Comparison of ENCODE assay signal across 25 cellular contexts in the genomic region with DNA sequence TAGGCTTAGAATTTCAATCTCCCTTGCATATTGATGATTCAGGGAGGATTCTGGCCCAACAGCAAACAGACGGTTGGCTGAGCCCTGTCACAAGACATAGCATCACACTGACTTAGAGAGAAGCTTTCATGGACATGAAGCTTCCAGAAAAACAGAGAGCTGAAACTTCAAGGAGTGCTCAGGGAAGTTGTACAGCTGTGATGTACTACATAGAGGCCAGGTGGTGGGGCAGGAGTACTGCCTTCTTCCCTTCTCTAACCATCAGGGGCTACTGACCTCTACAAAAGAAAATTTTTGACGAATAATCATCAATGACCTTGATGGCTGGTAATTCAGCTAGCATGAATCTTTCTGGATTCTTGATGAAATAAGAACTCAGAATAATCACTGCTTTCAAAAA.
"Had no signal": no experiment of that assay in that cellular context is flagged by ENCODE, and none has a peak within 500 bp of the region (broad histone marks: within the 10 kb centered on the region; RNA-seq: fewer than 3 reads in every experiment).

No MANE protein-coding gene starts in this region.

- H3K27ac ChIP-seq: coronary artery, heart right ventricle, neutrophil, pancreas, right lobe of liver, thoracic aorta, tibial nerve, upper lobe of left lung had no signal

- H3K4me1 Mint-ChIP-seq: memory B cell; mesothelial cell of epicardium; naive B cell; neural crest cell; stimulated activated naive B cell treated with anti-CD40 and anti-IgM and Interleukin-4, amounts not matched to agents 10 μg/mL and 1 μg/mL and 100 μg/mL, for 72 hours had no signal

- ATAC-seq: heart right ventricle; mucosa of descending colon; natural killer cell treated with Interleukin-12 subunit alpha and Interleukin-12 subunit beta and Interleukin-15 and Interleukin-18, amount 100 ng/mL, for 72 hours; pancreas; right lobe of liver; stimulated activated naive B cell treated with anti-CD40 and anti-IgM and Interleukin-4, amounts not matched to agents 10 μg/mL and 1 μg/mL and 100 μg/mL, for 72 hours had no signal

- H3K36me3 ChIP-seq: heart right ventricle, neutrophil, pancreas, right lobe of liver, thoracic aorta, tibial nerve, upper lobe of left lung had no signal

- H3K36me3 Mint-ChIP-seq: memory B cell; mesothelial cell of epicardium; naive B cell; natural killer cell treated with Interleukin-12 subunit alpha and Interleukin-12 subunit beta and Interleukin-15 and Interleukin-18, amount 100 ng/mL, for 72 hours; stimulated activated naive B cell treated with anti-CD40 and anti-IgM and Interleukin-4, amounts not matched to agents 10 μg/mL and 1 μg/mL and 100 μg/mL, for 72 hours had no signal

- H3K9me3 ChIP-seq: heart right ventricle, mucosa of descending colon, neutrophil, pancreas, right lobe of liver, thoracic aorta, tibial nerve, upper lobe of left lung had no signal

- H3K4me3 ChIP-seq: coronary artery, heart right ventricle, lung, mucosa of descending colon, pancreas, right lobe of liver, thoracic aorta, tibial nerve, upper lobe of left lung had no signal

- DNase-seq: dermis blood vessel endothelial cell; effector memory CD4-positive, alpha-beta T cell; foreskin melanocyte; glutamatergic neuron; heart right ventricle; hippocampal formation; mucosa of descending colon; naive B cell; pancreas; right lobe of liver; small intestine; stimulated activated CD4-positive, alpha-beta T cell treated with anti-CD3 and anti-CD28 coated beads, Interleukin-15, amount 100 ng/mL, for 24 hours; stimulated activated CD4-positive, alpha-beta T cell treated with anti-CD3 and anti-CD28 coated beads, Interleukin-2, amount 100 ng/mL, for 48 hours; stimulated activated naive B cell treated with anti-CD40 and anti-IgM and Interleukin-4, amounts not matched to agents 10 μg/mL and 1 μg/mL and 100 μg/mL, for 72 hours; upper lobe of left lung had no signal

- H3K4me3 Mint-ChIP-seq: memory B cell; mesothelial cell of epicardium; naive B cell; natural killer cell treated with Interleukin-12 subunit alpha and Interleukin-12 subunit beta and Interleukin-15 and Interleukin-18, amount 100 ng/mL, for 72 hours; neural crest cell; stimulated activated naive B cell treated with anti-CD40 and anti-IgM and Interleukin-4, amounts not matched to agents 10 μg/mL and 1 μg/mL and 100 μg/mL, for 72 hours; stimulated activated naive CD8-positive, alpha-beta T cell treated with anti-CD3 and anti-CD28 coated beads, Interleukin-15, Interleukin-2, amounts not matched to agents 100 ng/mL and 50 ng/mL, for 24 hours had no signal

- H3K27me3 Mint-ChIP-seq: memory B cell; naive B cell; stimulated activated naive CD8-positive, alpha-beta T cell treated with anti-CD3 and anti-CD28 coated beads, Interleukin-15, Interleukin-2, amounts not matched to agents 100 ng/mL and 50 ng/mL, for 24 hours had no signal

- H3K27ac Mint-ChIP-seq: memory B cell; mesothelial cell of epicardium; naive B cell; natural killer cell treated with Interleukin-12 subunit alpha and Interleukin-12 subunit beta and Interleukin-15 and Interleukin-18, amount 100 ng/mL, for 72 hours; stimulated activated naive B cell treated with anti-CD40 and anti-IgM and Interleukin-4, amounts not matched to agents 10 μg/mL and 1 μg/mL and 100 μg/mL, for 72 hours; stimulated activated naive CD8-positive, alpha-beta T cell treated with anti-CD3 and anti-CD28 coated beads, Interleukin-15, Interleukin-2, amounts not matched to agents 100 ng/mL and 50 ng/mL, for 24 hours had no signal

- H3K27me3 ChIP-seq: heart right ventricle, neutrophil, pancreas, right lobe of liver, tibial nerve, upper lobe of left lung had no signal

- H3K4me1 ChIP-seq: heart right ventricle, pancreas, right lobe of liver, tibial nerve, upper lobe of left lung had no signal

- H3K9me3 Mint-ChIP-seq: memory B cell had no signal
